In genomic region chr4:165343353-165344191, GRCh38 we compare ENCODE assay signal across 1 cellular context.
TF ChIP-seq lines count a peak whose summit lies in the region.

No MANE protein-coding gene starts in this region.

TF ChIP-seq in HepG2, 621 proteins besides CTCF, POLR2A, EP300 and RAD21 (continued from another document and continues in another):
- TF ChIP-seq, protein P1, sequence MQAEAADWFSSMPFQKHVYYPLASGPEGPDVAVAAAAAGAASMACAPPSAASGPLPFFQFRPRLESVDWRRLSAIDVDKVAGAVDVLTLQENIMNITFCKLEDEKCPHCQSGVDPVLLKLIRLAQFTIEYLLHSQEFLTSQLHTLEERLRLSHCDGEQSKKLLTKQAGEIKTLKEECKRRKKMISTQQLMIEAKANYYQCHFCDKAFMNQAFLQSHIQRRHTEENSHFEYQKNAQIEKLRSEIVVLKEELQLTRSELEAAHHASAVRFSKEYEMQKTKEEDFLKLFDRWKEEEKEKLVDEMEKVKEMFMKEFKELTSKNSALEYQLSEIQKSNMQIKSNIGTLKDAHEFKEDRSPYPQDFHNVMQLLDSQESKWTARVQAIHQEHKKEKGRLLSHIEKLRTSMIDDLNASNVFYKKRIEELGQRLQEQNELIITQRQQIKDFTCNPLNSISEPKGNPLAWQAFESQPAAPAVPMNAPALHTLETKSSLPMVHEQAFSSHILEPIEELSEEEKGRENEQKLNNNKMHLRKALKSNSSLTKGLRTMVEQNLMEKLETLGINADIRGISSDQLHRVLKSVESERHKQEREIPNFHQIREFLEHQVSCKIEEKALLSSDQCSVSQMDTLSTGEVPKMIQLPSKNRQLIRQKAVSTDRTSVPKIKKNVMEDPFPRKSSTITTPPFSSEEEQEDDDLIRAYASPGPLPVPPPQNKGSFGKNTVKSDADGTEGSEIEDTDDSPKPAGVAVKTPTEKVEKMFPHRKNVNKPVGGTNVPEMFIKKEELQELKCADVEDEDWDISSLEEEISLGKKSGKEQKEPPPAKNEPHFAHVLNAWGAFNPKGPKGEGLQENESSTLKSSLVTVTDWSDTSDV (CRISPR knock-in tag; IDR thresholded peaks at IDR 0.05), result no peak
- TF ChIP-seq PRDM4 (CRISPR knock-in tag; IDR thresholded peaks at IDR 0.05; ENCODE audit: borderline replicate concordance), result no peak
- no peak for TF ChIP-seq ZNF775 (CRISPR knock-in tag; IDR thresholded peaks at IDR 0.05; ENCODE audit: borderline replicate concordance)
- no peak for TF ChIP-seq PCBP1 (IDR thresholded peaks at IDR 0.05; ENCODE audit: borderline replicate concordance, low read depth, low read length)
- no peak for TF ChIP-seq HNRNPUL1 (IDR thresholded peaks at IDR 0.05; ENCODE audit: low read depth, low read length)
- no peak for TF ChIP-seq ZNF510 (CRISPR knock-in tag; IDR thresholded peaks at IDR 0.05; ENCODE audit: low read depth)
- no peak for TF ChIP-seq ZBTB14 (CRISPR knock-in tag; IDR thresholded peaks at IDR 0.05)
- TF ChIP-seq ZNF256 (CRISPR knock-in tag; conservative IDR thresholded peaks at IDR 0.05), result peak; percentile 47; the same call in 1 of the 2 replicates
- no peak for TF ChIP-seq AHR (CRISPR knock-in tag; IDR thresholded peaks at IDR 0.05)
- peak in 1 of 2 experiments; percentile 55; a peak in 1 of 4 replicates for TF ChIP-seq KLF16 (CRISPR knock-in tag; IDR thresholded peaks at IDR 0.05)
- TF ChIP-seq FOXA1 (IDR thresholded peaks at IDR 0.05), result no peak
- TF ChIP-seq FOXA1 (CRISPR knock-in tag; IDR thresholded peaks at IDR 0.05), result no peak
- no peak for TF ChIP-seq JUND (CRISPR knock-in tag; IDR thresholded peaks at IDR 0.05)
- no peak for TF ChIP-seq ZSCAN9 (CRISPR knock-in tag; IDR thresholded peaks at IDR 0.05; ENCODE audit: borderline replicate concordance)
- TF ChIP-seq, protein P2, sequence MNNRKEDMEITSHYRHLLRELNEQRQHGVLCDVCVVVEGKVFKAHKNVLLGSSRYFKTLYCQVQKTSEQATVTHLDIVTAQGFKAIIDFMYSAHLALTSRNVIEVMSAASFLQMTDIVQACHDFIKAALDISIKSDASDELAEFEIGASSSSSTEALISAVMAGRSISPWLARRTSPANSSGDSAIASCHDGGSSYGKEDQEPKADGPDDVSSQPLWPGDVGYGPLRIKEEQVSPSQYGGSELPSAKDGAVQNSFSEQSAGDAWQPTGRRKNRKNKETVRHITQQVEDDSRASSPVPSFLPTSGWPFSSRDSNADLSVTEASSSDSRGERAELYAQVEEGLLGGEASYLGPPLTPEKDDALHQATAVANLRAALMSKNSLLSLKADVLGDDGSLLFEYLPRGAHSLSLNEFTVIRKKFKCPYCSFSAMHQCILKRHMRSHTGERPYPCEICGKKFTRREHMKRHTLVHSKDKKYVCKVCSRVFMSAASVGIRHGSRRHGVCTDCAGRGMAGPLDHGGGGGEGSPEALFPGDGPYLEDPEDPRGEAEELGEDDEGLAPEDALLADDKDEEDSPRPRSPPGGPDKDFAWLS (CRISPR knock-in tag; IDR thresholded peaks at IDR 0.05; ENCODE audit: borderline replicate concordance), result no peak
- TF ChIP-seq ZFAT (CRISPR knock-in tag; conservative IDR thresholded peaks at IDR 0.05), result no peak
- TF ChIP-seq, protein P3, sequence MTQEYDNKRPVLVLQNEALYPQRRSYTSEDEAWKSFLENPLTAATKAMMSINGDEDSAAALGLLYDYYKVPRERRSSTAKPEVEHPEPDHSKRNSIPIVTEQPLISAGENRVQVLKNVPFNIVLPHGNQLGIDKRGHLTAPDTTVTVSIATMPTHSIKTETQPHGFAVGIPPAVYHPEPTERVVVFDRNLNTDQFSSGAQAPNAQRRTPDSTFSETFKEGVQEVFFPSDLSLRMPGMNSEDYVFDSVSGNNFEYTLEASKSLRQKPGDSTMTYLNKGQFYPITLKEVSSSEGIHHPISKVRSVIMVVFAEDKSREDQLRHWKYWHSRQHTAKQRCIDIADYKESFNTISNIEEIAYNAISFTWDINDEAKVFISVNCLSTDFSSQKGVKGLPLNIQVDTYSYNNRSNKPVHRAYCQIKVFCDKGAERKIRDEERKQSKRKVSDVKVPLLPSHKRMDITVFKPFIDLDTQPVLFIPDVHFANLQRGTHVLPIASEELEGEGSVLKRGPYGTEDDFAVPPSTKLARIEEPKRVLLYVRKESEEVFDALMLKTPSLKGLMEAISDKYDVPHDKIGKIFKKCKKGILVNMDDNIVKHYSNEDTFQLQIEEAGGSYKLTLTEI (CRISPR knock-in tag; conservative IDR thresholded peaks at IDR 0.05), result no peak
- TF ChIP-seq ARNT (IDR thresholded peaks at IDR 0.05), result no peak
- TF ChIP-seq NFYB (CRISPR knock-in tag; IDR thresholded peaks at IDR 0.05), result no peak
- TF ChIP-seq YEATS2 (CRISPR knock-in tag; IDR thresholded peaks at IDR 0.05; ENCODE audit: borderline replicate concordance), result no peak
- no peak for TF ChIP-seq MAF1 (CRISPR knock-in tag; IDR thresholded peaks at IDR 0.05; ENCODE audit: borderline replicate concordance)
- TF ChIP-seq ZNF790 (CRISPR knock-in tag; IDR thresholded peaks at IDR 0.05; ENCODE audit: borderline replicate concordance), result no peak
- TF ChIP-seq FOXM1 (CRISPR knock-in tag; IDR thresholded peaks at IDR 0.05), result no peak
- peak; percentile 44; the same call in 1 of the 2 replicates for TF ChIP-seq AKNA (CRISPR knock-in tag; IDR thresholded peaks at IDR 0.05; ENCODE audit: borderline replicate concordance)
- no peak for TF ChIP-seq ZNF326 (CRISPR knock-in tag; IDR thresholded peaks at IDR 0.05; ENCODE audit: borderline replicate concordance)
- no peak for TF ChIP-seq ETV6 (CRISPR knock-in tag; conservative IDR thresholded peaks at IDR 0.05)
- TF ChIP-seq FOXO1 (CRISPR knock-in tag; IDR thresholded peaks at IDR 0.05), result no peak
- TF ChIP-seq IKZF5 (CRISPR knock-in tag; IDR thresholded peaks at IDR 0.05), result no peak; the same call in 1 of the 2 replicates
- no peak for TF ChIP-seq PLRG1 (conservative IDR thresholded peaks at IDR 0.05)
- no peak for TF ChIP-seq ZNF782 (CRISPR knock-in tag; IDR thresholded peaks at IDR 0.05; ENCODE audit: borderline replicate concordance)
- TF ChIP-seq TRIM22 (IDR thresholded peaks at IDR 0.05), result no peak
- TF ChIP-seq, protein P4, sequence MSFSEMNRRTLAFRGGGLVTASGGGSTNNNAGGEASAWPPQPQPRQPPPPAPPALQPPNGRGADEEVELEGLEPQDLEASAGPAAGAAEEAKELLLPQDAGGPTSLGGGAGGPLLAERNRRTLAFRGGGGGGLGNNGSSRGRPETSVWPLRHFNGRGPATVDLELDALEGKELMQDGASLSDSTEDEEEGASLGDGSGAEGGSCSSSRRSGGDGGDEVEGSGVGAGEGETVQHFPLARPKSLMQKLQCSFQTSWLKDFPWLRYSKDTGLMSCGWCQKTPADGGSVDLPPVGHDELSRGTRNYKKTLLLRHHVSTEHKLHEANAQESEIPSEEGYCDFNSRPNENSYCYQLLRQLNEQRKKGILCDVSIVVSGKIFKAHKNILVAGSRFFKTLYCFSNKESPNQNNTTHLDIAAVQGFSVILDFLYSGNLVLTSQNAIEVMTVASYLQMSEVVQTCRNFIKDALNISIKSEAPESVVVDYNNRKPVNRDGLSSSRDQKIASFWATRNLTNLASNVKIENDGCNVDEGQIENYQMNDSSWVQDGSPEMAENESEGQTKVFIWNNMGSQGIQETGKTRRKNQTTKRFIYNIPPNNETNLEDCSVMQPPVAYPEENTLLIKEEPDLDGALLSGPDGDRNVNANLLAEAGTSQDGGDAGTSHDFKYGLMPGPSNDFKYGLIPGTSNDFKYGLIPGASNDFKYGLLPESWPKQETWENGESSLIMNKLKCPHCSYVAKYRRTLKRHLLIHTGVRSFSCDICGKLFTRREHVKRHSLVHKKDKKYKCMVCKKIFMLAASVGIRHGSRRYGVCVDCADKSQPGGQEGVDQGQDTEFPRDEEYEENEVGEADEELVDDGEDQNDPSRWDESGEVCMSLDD (CRISPR knock-in tag; IDR thresholded peaks at IDR 0.05; ENCODE audit: borderline replicate concordance), result no peak
- no peak for TF ChIP-seq IRF2 (CRISPR knock-in tag; IDR thresholded peaks at IDR 0.05)
- TF ChIP-seq USF2 (IDR thresholded peaks at IDR 0.05; ENCODE audit: low read depth, low read length), result no peak
- no peak for TF ChIP-seq USF2 (CRISPR knock-in tag; IDR thresholded peaks at IDR 0.05; ENCODE audit: borderline replicate concordance)
- no peak for TF ChIP-seq NR3C1 (CRISPR knock-in tag; IDR thresholded peaks at IDR 0.05)
